ENCODE assay signal across 9 cellular contexts in the genomic region with DNA sequence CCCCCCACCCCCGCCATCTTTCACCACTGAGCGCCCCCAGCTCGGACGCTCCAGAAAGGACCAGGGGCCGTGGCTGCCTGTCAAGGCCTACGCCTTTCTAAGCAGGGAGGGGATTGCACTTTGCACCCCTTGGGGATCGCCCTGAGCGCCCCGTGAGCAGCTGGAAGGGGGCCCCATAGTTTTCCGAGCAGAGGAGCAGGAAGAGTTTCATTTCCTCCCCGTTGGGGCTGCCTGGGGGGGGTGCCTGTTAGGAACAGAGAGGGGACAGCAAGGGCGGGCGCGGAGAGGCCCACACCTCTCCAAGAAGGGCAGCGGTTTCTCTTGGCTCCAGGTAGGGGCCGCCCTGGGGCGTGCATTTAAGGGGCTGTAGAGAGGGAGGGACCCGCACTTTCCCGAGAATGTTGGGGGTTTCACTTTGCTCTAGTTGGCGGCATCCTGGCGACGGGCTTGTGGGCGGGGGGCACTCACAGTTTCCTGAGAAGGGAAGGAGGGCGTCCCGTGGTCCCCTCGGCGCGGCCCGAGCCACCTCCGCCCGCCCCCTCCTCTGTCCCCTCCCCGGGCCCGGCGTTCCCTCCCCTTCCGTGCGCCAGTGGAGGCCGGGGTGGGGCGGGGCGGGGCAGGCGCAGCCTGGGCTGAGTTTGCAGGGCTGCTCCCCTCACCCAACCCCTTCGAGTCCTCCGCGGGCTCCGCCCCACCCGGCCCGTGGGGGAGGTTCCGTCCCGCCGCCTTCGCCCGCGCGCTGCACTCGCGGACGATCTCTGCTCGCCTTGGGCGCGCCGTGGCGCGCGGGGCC.
DNase-seq lines count a peak whose midpoint lies in the region; ATAC-seq, FAIRE-seq and TF ChIP-seq lines count a peak whose summit lies in the region.
"Had no signal": no experiment of that assay in that cellular context is flagged by ENCODE, and none has a peak within 500 bp of the region (broad histone marks: within the 10 kb centered on the region; RNA-seq: fewer than 3 reads in every experiment).

No MANE protein-coding gene starts in this region.

- H3K9me3 ChIP-seq in esophagus squamous epithelium (no peaks in the 10 kb centered on the region), stomach smooth muscle (ENCODE audit: control insufficient read depth in 2 of 2, low read length in 2 of 2) (no peaks in the 10 kb centered on the region)

- H3K4me3 Mint-ChIP-seq in CD14-positive monocyte (peak overlapping the region; percentile 96), nephron (peak overlapping the region; percentile 92 to 96 (median 95))

- DNase-seq in CD14-positive monocyte (ENCODE audit: low spot score) (peak; percentile 86), HTR-8/SVneo (ENCODE audit: insufficient read length, low spot score) (peak; percentile 88), esophagus squamous epithelium (lab: John Stamatoyannopoulos, UW) (no peak), Kasumi-1 (lab: John Stamatoyannopoulos, UW) (no peak)
- DNase-seq in activated CD8-positive, alpha-beta memory T cell treated with anti-CD3 and anti-CD28 coated beads for 48 hours (ENCODE audit: low read depth in 2 of 3, low spot score in 2 of 3): peak; percentile 52 to 73 (median 68)

- H3K4me1 ChIP-seq in esophagus squamous epithelium (peaks cover 0 to 46% (median 6%) of the 10 kb centered on the region in 3 donors), stomach smooth muscle (ENCODE audit: control insufficient read depth, insufficient read depth, low read length) (peaks cover 6% of the 10 kb centered on the region)

- 0% methylated on average over 1 to 15 of the region's 63 CpGs for WGBS in esophagus squamous epithelium, 2 donors

- peaks cover 52% of the 10 kb centered on the region for H3K4me1 Mint-ChIP-seq in CD14-positive monocyte
- H3K4me1 Mint-ChIP-seq in nephron: peaks cover 9% of the 10 kb centered on the region

- peak; percentile 40 for FAIRE-seq in HTR-8/SVneo (lab: Jason Lieb, UNC)
- FAIRE-seq: endometrium had no signal

- intact Hi-C loops in CD14-positive monocyte (cut with micrococcal nuclease): loop anchor here (10.0 kb wide), 2 partner anchors 114 to 1154 kb away; a partner anchor contains a TSS
- intact Hi-C loops in esophagus squamous epithelium (cut with DNase I): no loop called here

- H3K4me3 ChIP-seq in esophagus squamous epithelium (peak overlapping the region; percentile 85 to 95 (median 94)), stomach smooth muscle (ENCODE audit: low read length in 2 of 2) (peak overlapping the region; percentile 80 to 87)

- ATAC-seq in GM21360 (IDR thresholded peaks at IDR 0.05; ENCODE audit: unreplicated experiment): peak; percentile 94

- H3K36me3 ChIP-seq in esophagus squamous epithelium (peaks cover 0 to 15% (median 0%) of the 10 kb centered on the region in 3 donors), stomach smooth muscle (ENCODE audit: control insufficient read depth in 2 of 2, insufficient read depth in 2 of 2, low read length in 2 of 2) (no peaks in the 10 kb centered on the region)

- H3K27ac Mint-ChIP-seq in CD14-positive monocyte (peak overlapping the region; percentile 87 to 96 (median 93)), nephron (peak overlapping the region; percentile 61 to 95 (median 93))

- H3K9me3 Mint-ChIP-seq in CD14-positive monocyte (peaks cover 0 to 3% (median 1%) of the 10 kb centered on the region in 7 donors), nephron (peaks cover 4% of the 10 kb centered on the region)

- TF ChIP-seq POLR2A in esophagus squamous epithelium (IDR thresholded peaks at IDR 0.05): peak in 1 of 4 donors; percentile 52

- H3K27me3 Mint-ChIP-seq in CD14-positive monocyte (ENCODE audit: low read depth in 3 of 3) (peaks cover 0 to 3% (median 0%) of the 10 kb centered on the region in 3 donors), nephron (ENCODE audit: low read depth) (peaks cover 3% of the 10 kb centered on the region)

- TF ChIP-seq CTCF in CD14-positive monocyte (IDR thresholded peaks at IDR 0.05): no peak
- no peak for TF ChIP-seq CTCF in esophagus squamous epithelium (IDR thresholded peaks at IDR 0.05)
- TF ChIP-seq CTCF in nephron (IDR thresholded peaks at IDR 0.05; ENCODE audit: unreplicated experiment in 3 of 3): no peak

- H3K36me3 Mint-ChIP-seq in CD14-positive monocyte (peaks cover 30 to 39% of the 10 kb centered on the region in 2 donors), nephron (ENCODE audit: low read depth) (peaks cover 26% of the 10 kb centered on the region)

- peak overlapping the region; percentile 60 to 80 for H3K9ac ChIP-seq in stomach smooth muscle (ENCODE audit: low read length in 2 of 2)

- H3K27me3 ChIP-seq in esophagus squamous epithelium: no peaks in the 10 kb centered on the region
- no peaks in the 10 kb centered on the region for H3K27me3 ChIP-seq in stomach smooth muscle (ENCODE audit: control insufficient read depth in 1 of 2, insufficient read depth in 2 of 2, low read length in 2 of 2)

- H3K27ac ChIP-seq in esophagus squamous epithelium (peak overlapping the region; percentile 87 to 96 (median 91)), stomach smooth muscle (ENCODE audit: low read length) (no peak overlapping the region)

Comparison
In these comparisons a context has a peak if more than half of its experiments do, and no peak if none do; other contexts are left out.
1. DNase-seq: peak in CD14-positive monocyte (single experiment), HTR-8/SVneo (single experiment) and activated CD8-positive, alpha-beta memory T cell treated with anti-CD3 and anti-CD28 coated beads for 48 hours (3 of 3); none in esophagus squamous epithelium (single experiment) and Kasumi-1 (0 of 2).